1 cellular context compared by ENCODE assay signal in genomic region chr2:32453242-32454062, GRCh38.
TF ChIP-seq lines count a peak whose summit lies in the region.

No MANE protein-coding gene starts in this region.

TF ChIP-seq in SK-N-SH, 30 proteins besides CTCF, POLR2A, EP300 and RAD21 (continued from another document):
- no peak for TF ChIP-seq REST (IDR thresholded peaks at IDR 0.05; ENCODE audit: low read depth, low read length)
- TF ChIP-seq MAX (IDR thresholded peaks at IDR 0.05; ENCODE audit: low read depth), result no peak
- no peak for TF ChIP-seq RCOR1 (IDR thresholded peaks at IDR 0.05; ENCODE audit: low read length)
- no peak for TF ChIP-seq ELF1 (IDR thresholded peaks at IDR 0.05)
- no peak for TF ChIP-seq JUND (IDR thresholded peaks at IDR 0.05)
- TF ChIP-seq FOSL2 (IDR thresholded peaks at IDR 0.05; ENCODE audit: borderline replicate concordance, low read depth), result no peak
- TF ChIP-seq USF1 (IDR thresholded peaks at IDR 0.05; ENCODE audit: borderline replicate concordance, low read depth), result no peak
